ENCODE assay signal across 29 cellular contexts in genomic region chr10:78007172-78007571, GRCh38.
"Had no signal": no experiment of that assay in that cellular context is flagged by ENCODE, and none has a peak within 500 bp of the region (broad histone marks: within the 10 kb centered on the region; RNA-seq: fewer than 3 reads in every experiment).

No MANE protein-coding gene starts in this region.

- H3K27ac Mint-ChIP-seq: activated CD8-positive, alpha-beta T cell treated with anti-CD3 and anti-CD28 coated beads for 36 hours; activated naive CD8-positive, alpha-beta T cell; activated T-helper 17 cell treated with anti-CD3 and anti-CD28 coated beads, Interleukin-2, amount 50 U/mL, for 72 hours; dendritic cell treated with granulocyte-macrophage colony-stimulating factor and Interleukin-4, amounts not matched to agents 40 ng/mL and 50 ng/mL, for 4 days; T-helper 17 cell; T-helper 2 cell treated with Interferon-gamma antibody and Interleukin-4, amounts not matched to agents 5 μg/mL and 100 μg/mL, for 36 hours; WTC11 had no signal

- H3K4me1 ChIP-seq: esophagus muscularis mucosa had no signal

- H3K27ac ChIP-seq: cardiac muscle cell, coronary artery, dorsolateral prefrontal cortex, esophagus muscularis mucosa had no signal

- H3K4me3 ChIP-seq: cardiac muscle cell, coronary artery, dorsolateral prefrontal cortex, esophagus muscularis mucosa had no signal

- H3K9me3 ChIP-seq: esophagus muscularis mucosa had no signal

- H3K4me1 Mint-ChIP-seq: activated T-helper 17 cell treated with anti-CD3 and anti-CD28 coated beads, Interleukin-2, amount 50 U/mL, for 72 hours; WTC11 had no signal

- ATAC-seq: activated CD8-positive, alpha-beta T cell treated with anti-CD3 and anti-CD28 coated beads for 36 hours; activated T-cell treated with anti-CD3 and anti-CD28 coated beads, Interleukin-2, amount 50 U/mL, for 4 hours; activated T-helper 17 cell treated with anti-CD3 and anti-CD28 coated beads, Interleukin-2, amount 50 U/mL, for 72 hours; T-helper 17 cell; WTC11 had no signal

- DNase-seq: activated CD4-positive, alpha-beta T cell treated with anti-CD3 and anti-CD28 coated beads for 1 hour; activated CD4-positive, alpha-beta T cell treated with anti-CD3 and anti-CD28 coated beads for 4 hours; activated CD4-positive, alpha-beta T cell treated with anti-CD3 and anti-CD28 coated beads, Interleukin-2, amount 50 U/mL, for 1 hour; activated CD4-positive, alpha-beta T cell treated with anti-CD3 and anti-CD28 coated beads, Interleukin-2, amount 50 U/mL, for 48 hours; activated CD8-positive, alpha-beta memory T cell treated with anti-CD3 and anti-CD28 coated beads for 24 hours; activated CD8-positive, alpha-beta T cell treated with anti-CD3 and anti-CD28 coated beads for 36 hours; activated effector memory CD4-positive, alpha-beta T cell treated with Interleukin-2 at 50 U/mL for 16 hours; activated gamma-delta T cell treated with Interleukin-2 at 50 U/mL for 16 hours; activated naive CD4-positive, alpha-beta T cell treated with anti-CD3 and anti-CD28 coated beads, Interleukin-2, amount 50 U/mL, for 16 hours; activated naive CD4-positive, alpha-beta T cell treated with Interleukin-2 at 50 U/mL for 16 hours; activated T-cell treated with anti-CD3 and anti-CD28 coated beads, Interleukin-2, amount 50 U/mL, for 4 hours; amniotic stem cell; anterior cingulate cortex; central memory CD4-positive, alpha-beta T cell; dorsolateral prefrontal cortex; effector memory CD4-positive, alpha-beta T cell; erythroblast; foreskin fibroblast; head of caudate nucleus; T-helper 1 cell; T-helper 17 cell had no signal

- H3K4me3 Mint-ChIP-seq: activated CD8-positive, alpha-beta T cell treated with anti-CD3 and anti-CD28 coated beads for 36 hours; activated naive CD8-positive, alpha-beta T cell; activated T-cell treated with anti-CD3 and anti-CD28 coated beads, Interleukin-2, amount 50 U/mL, for 4 hours; activated T-helper 17 cell treated with anti-CD3 and anti-CD28 coated beads, Interleukin-2, amount 50 U/mL, for 72 hours; dendritic cell treated with granulocyte-macrophage colony-stimulating factor and Interleukin-4, amounts not matched to agents 40 ng/mL and 50 ng/mL, for 4 days; T-helper 17 cell; T-helper 2 cell treated with Interferon-gamma antibody and Interleukin-4, amounts not matched to agents 5 μg/mL and 100 μg/mL, for 36 hours; WTC11 had no signal

- H3K27me3 ChIP-seq: cardiac muscle cell, dorsolateral prefrontal cortex, esophagus muscularis mucosa had no signal

- H3K9me3 Mint-ChIP-seq: activated CD8-positive, alpha-beta T cell treated with anti-CD3 and anti-CD28 coated beads for 36 hours; activated T-cell treated with anti-CD3 and anti-CD28 coated beads, Interleukin-2, amount 50 U/mL, for 4 hours; activated T-helper 17 cell treated with anti-CD3 and anti-CD28 coated beads, Interleukin-2, amount 50 U/mL, for 72 hours; dendritic cell treated with granulocyte-macrophage colony-stimulating factor and Interleukin-4, amounts not matched to agents 40 ng/mL and 50 ng/mL, for 4 days; T-helper 2 cell treated with Interferon-gamma antibody and Interleukin-4, amounts not matched to agents 5 μg/mL and 100 μg/mL, for 36 hours; WTC11 had no signal

- H3K27me3 Mint-ChIP-seq: activated CD8-positive, alpha-beta T cell treated with anti-CD3 and anti-CD28 coated beads for 36 hours; activated naive CD8-positive, alpha-beta T cell; activated T-helper 17 cell treated with anti-CD3 and anti-CD28 coated beads, Interleukin-2, amount 50 U/mL, for 72 hours; dendritic cell treated with granulocyte-macrophage colony-stimulating factor and Interleukin-4, amounts not matched to agents 40 ng/mL and 50 ng/mL, for 4 days; T-helper 17 cell had no signal
